ENCODE assay signal across 8 cellular contexts in the genomic region with DNA sequence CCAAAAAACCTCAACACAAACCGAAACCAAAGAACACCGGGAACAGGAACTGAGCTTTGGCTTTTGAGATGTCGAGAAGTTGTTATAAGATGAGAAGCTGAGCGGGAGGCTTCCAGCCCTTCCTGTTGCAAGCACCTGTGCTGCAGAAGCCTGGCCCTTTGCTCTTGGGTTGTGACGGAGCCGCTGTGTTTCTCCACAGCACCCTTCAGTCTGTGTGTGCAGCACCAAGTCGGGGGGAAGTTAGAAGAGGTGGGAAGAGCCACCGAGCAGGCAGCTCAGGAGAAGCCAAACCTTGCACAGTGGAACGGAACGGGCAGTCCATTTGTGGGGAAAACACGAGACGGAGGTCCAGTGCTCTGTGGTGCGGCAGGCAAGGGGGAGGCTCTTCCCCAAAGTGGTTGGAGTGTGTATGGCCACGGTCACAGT.
DNase-seq lines count a peak whose midpoint lies in the region; ATAC-seq and TF ChIP-seq lines count a peak whose summit lies in the region.

No MANE protein-coding gene starts in this region.

- H3K27ac ChIP-seq in fibroblast of lung (ENCODE audit: insufficient read depth, low read length) (no peak overlapping the region), thymus (ENCODE audit: low read depth) (peak overlapping the region; percentile 83), adrenal gland (no peak overlapping the region)

- no peak for ATAC-seq in GM21528 (IDR thresholded peaks at IDR 0.05; ENCODE audit: low FRiP score, unreplicated experiment)

- no peaks in the 10 kb centered on the region for H3K79me2 ChIP-seq in fibroblast of lung (ENCODE audit: control insufficient read depth, insufficient read depth, low read length)

- H3K9me3 ChIP-seq in fibroblast of lung (ENCODE audit: control insufficient read depth, insufficient read depth, low read depth, low read length) (no peaks in the 10 kb centered on the region), thymus (ENCODE audit: control insufficient read depth) (no peaks in the 10 kb centered on the region), adrenal gland (replicated peaks in 1 of 3) (no peaks in the 10 kb centered on the region)

- no peaks in the 10 kb centered on the region for H3K9me3 Mint-ChIP-seq in T-helper 1 cell treated with Interleukin-12 subunit alpha and Interleukin-12 subunit beta and Interleukin-4 antibody, amounts not matched to agents 30 μg/mL and 1 μg/mL, for 36 hours

- H3K36me3 ChIP-seq in fibroblast of lung (ENCODE audit: control insufficient read depth, insufficient read depth, low read length), result no peaks in the 10 kb centered on the region
- no peaks in the 10 kb centered on the region for H3K36me3 ChIP-seq in thymus (ENCODE audit: control insufficient read depth, insufficient read depth)
- H3K36me3 ChIP-seq in adrenal gland (replicated peaks in 1 of 2), result no peaks in the 10 kb centered on the region

- no peak overlapping the region for H3K27ac Mint-ChIP-seq in T-helper 1 cell treated with Interleukin-12 subunit alpha and Interleukin-12 subunit beta and Interleukin-4 antibody, amounts not matched to agents 30 μg/mL and 1 μg/mL, for 36 hours

- DNase-seq in activated naive CD4-positive, alpha-beta T cell treated with Interleukin-2 at 50 U/mL for 16 hours, result peak; percentile 6
- DNase-seq in activated naive CD4-positive, alpha-beta T cell treated with anti-CD3 and anti-CD28 coated beads, Interleukin-2, amount 50 U/mL, for 16 hours, result no peak
- DNase-seq in fibroblast of lung (ENCODE audit: low read depth in 2 of 2) (peak in 1 of 2 donors; percentile 9), HUDEP-2 (lab: John Stamatoyannopoulos, UW; ENCODE audit: unreplicated experiment in 76 of 76) (no peak), adrenal gland (no peak)

- H3K27me3 Mint-ChIP-seq in T-helper 1 cell treated with Interleukin-12 subunit alpha and Interleukin-12 subunit beta and Interleukin-4 antibody, amounts not matched to agents 30 μg/mL and 1 μg/mL, for 36 hours (ENCODE audit: low read depth), result peaks cover 37% of the 10 kb centered on the region

- H4K20me1 ChIP-seq in fibroblast of lung (ENCODE audit: control insufficient read depth, extremely low read depth, insufficient read depth, low read length), result no peaks in the 10 kb centered on the region

- intact Hi-C loops in adrenal gland (cut with DNase I), result no loop called here

- H3K9ac ChIP-seq in fibroblast of lung (ENCODE audit: insufficient read depth, low read length), result no peak overlapping the region

- no peaks in the 10 kb centered on the region for H3K4me1 ChIP-seq in fibroblast of lung (ENCODE audit: control insufficient read depth, extremely low read depth, insufficient read depth, low read length)
- H3K4me1 ChIP-seq in thymus (ENCODE audit: control insufficient read depth, insufficient read depth, low read length), result peaks cover 15% of the 10 kb centered on the region
- no peaks in the 10 kb centered on the region for H3K4me1 ChIP-seq in adrenal gland (replicated peaks in 1 of 2)

- H3K36me3 Mint-ChIP-seq in T-helper 1 cell treated with Interleukin-12 subunit alpha and Interleukin-12 subunit beta and Interleukin-4 antibody, amounts not matched to agents 30 μg/mL and 1 μg/mL, for 36 hours (ENCODE audit: low read depth), result no peaks in the 10 kb centered on the region

- peak overlapping the region; percentile 64 for H3K4me2 ChIP-seq in fibroblast of lung (ENCODE audit: extremely low read depth, insufficient read depth, low read length)

- TF ChIP-seq CTCF in fibroblast of lung (conservative IDR thresholded peaks at IDR 0.05 in 1 of 2, IDR thresholded peaks at IDR 0.05 in 1 of 2; ENCODE audit: low read depth in 1 of 2, low read length in 2 of 2) (no peak), adrenal gland (IDR thresholded peaks at IDR 0.05) (no peak)

- peak overlapping the region; percentile 28 to 61 (median 52) for H3K4me3 ChIP-seq in fibroblast of lung (replicated peaks in 1 of 4; ENCODE audit: control extremely low read depth in 1 of 4, insufficient read depth in 1 of 4, low read depth in 3 of 4, low read length in 4 of 4)
- H3K4me3 ChIP-seq in thymus (ENCODE audit: low read length), result peak overlapping the region; percentile 50
- H3K4me3 ChIP-seq in adrenal gland, result no peak overlapping the region

- H3K4me3 Mint-ChIP-seq in T-helper 1 cell treated with Interleukin-12 subunit alpha and Interleukin-12 subunit beta and Interleukin-4 antibody, amounts not matched to agents 30 μg/mL and 1 μg/mL, for 36 hours, result peak overlapping the region; percentile 81

- H2AFZ ChIP-seq in fibroblast of lung (ENCODE audit: low read length), result peak overlapping the region; percentile 74

- H3K4me1 Mint-ChIP-seq in T-helper 1 cell treated with Interleukin-12 subunit alpha and Interleukin-12 subunit beta and Interleukin-4 antibody, amounts not matched to agents 30 μg/mL and 1 μg/mL, for 36 hours (ENCODE audit: low read depth), result peaks cover 18% of the 10 kb centered on the region

- no peak for TF ChIP-seq POLR2A in adrenal gland (IDR thresholded peaks at IDR 0.05)

- H3K27me3 ChIP-seq in fibroblast of lung (ENCODE audit: control insufficient read depth, insufficient read depth, low read length) (no peaks in the 10 kb centered on the region), thymus (ENCODE audit: control insufficient read depth, insufficient read depth) (no peaks in the 10 kb centered on the region), adrenal gland (no peaks in the 10 kb centered on the region)

- WGBS in thymus, result 5% methylated on average over 14 of the region's 14 CpGs
- WGBS in adrenal gland, 4 donors, result 76 to 81% (median 77%) methylated on average over 14 of the region's 14 CpGs

Comparison
In these comparisons a context has a peak if more than half of its experiments do, and no peak if none do; other contexts are left out.
1. H3K4me3 ChIP-seq: peak in fibroblast of lung (4 of 4) and thymus (single experiment); none in adrenal gland (0 of 4).